8 cellular contexts compared by ENCODE assay signal in the genomic region with DNA sequence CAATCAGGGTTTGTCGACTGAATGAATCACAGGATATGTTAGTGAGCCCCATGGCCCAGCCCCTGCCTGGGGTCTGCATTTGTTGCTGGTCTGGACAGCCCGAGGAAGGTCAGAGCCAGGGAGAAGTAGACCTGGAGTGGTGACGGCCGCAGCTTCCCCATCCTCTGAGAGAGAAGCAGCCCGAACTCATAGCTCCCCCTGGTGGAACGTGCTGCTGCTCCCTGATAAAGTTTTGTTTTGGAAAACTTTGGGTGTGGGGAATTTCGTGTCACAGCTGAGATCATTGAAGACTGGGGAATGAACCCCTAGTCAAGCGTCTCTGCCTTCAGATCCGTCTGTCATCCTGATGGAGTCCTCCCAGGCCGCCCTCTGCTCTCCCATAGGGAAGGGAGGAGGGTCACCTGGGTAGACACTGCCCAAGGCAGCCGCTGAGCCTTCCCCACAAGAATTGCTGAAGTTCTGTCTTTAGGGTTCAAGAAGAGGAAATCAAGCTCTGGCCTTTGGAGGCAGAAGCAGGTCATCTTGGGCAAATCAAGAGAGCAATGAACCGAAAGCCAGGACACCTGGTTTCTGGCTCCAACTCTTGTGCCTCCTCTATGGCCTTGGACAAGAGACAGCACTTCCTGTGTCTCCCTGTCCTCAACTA.
DNase-seq lines count a peak whose midpoint lies in the region; ATAC-seq, FAIRE-seq and TF ChIP-seq lines count a peak whose summit lies in the region.

No MANE protein-coding gene starts in this region.

- FAIRE-seq in GM12892 (lab: Jason Lieb, UNC) = peak; percentile 89

- TF ChIP-seq CTCF in retinal pigment epithelial cell (conservative IDR thresholded peaks at IDR 0.05; ENCODE audit: low read depth, low read length) = peak; percentile 75

- in situ Hi-C loops in ACHN (cut with HindIII; ENCODE audit: low pct_ligation_motif_present, low pct_unique_long_range_greater_than_20kb, low sequenced_read_pairs) = no loop called here

- H3K4me1 ChIP-seq in SJCRH30 = no peaks in the 10 kb centered on the region

- no peaks in the 10 kb centered on the region for H3K9me3 ChIP-seq in SJCRH30 (replicated peaks)

- H3K36me3 ChIP-seq in SJCRH30 = no peaks in the 10 kb centered on the region

- TF ChIP-seq POLR2A in GM12892 (IDR thresholded peaks at IDR 0.05; ENCODE audit: low read depth, low read length) = no peak

- ATAC-seq in HG02870 (IDR thresholded peaks at IDR 0.05; ENCODE audit: unreplicated experiment) = no peak
- ATAC-seq in HG02588 (IDR thresholded peaks at IDR 0.05; ENCODE audit: unreplicated experiment) = no peak

- no peak overlapping the region for H3K27ac ChIP-seq in SJCRH30

- peak; percentile 14 for DNase-seq in ACHN
- DNase-seq in GM12892 (ENCODE audit: insufficient read length) = peak; percentile 29
- peak; percentile 31 to 52 for DNase-seq in SJCRH30
- DNase-seq in germinal center (ENCODE audit: low spot score) = peak; percentile 37
- DNase-seq in retinal pigment epithelial cell (ENCODE audit: low read depth) = no peak
- no peak for DNase-seq in HK-2 (ENCODE audit: unreplicated experiment)

- H3K4me3 ChIP-seq in SJCRH30 (no peak overlapping the region), retinal pigment epithelial cell (ENCODE audit: low read length) (no peak overlapping the region)

- 0 out of 2 replicates have a peak, but pooled peaks cover 2% of the 10 kb centered on the region for H3K27me3 ChIP-seq in SJCRH30

Comparison
In these comparisons a context has a peak if more than half of its experiments do, and no peak if none do; other contexts are left out.
1. DNase-seq: peak in ACHN (single experiment), GM12892 (single experiment), SJCRH30 (2 of 2) and germinal center (single experiment); none in retinal pigment epithelial cell (single experiment) and HK-2 (single experiment).